ENCODE assay signal across 24 cellular contexts in the genomic region with DNA sequence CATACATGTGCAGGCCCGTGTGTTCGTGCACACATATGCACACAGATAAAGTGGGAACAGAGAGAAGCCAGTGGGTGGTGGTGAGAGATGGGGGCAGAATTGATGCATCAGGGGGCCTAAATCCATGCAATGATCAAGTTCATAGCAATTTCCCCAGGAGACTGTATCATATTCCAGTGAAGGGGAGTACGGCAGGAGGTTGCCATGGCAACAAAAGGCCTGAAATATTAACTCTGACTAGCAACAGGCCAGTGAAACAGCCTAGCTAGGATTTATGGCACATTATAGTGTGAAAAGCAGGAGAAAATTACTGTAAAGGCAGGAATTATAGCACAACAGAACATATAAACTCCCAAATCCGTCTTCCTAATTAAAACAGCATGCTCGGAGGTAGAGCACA.
A peak's percentile ranks its signal among the peaks of the same experiment; 100 is the strongest.
DNase-seq lines count a peak whose midpoint lies in the region; ATAC-seq and TF ChIP-seq lines count a peak whose summit lies in the region.
"Had no signal": no experiment of that assay in that cellular context is flagged by ENCODE, and none has a peak within 500 bp of the region (broad histone marks: within the 10 kb centered on the region; RNA-seq: fewer than 3 reads in every experiment).

No MANE protein-coding gene starts in this region.

- no peak for TF ChIP-seq POLR2A in right lobe of liver (IDR thresholded peaks at IDR 0.05)

- TF ChIP-seq RAD21 in SK-N-SH (IDR thresholded peaks at IDR 0.05; ENCODE audit: low read length): no peak

- intact Hi-C loops in right lobe of liver (cut with DNase I): no loop called here

- H3K9me3 ChIP-seq in SK-N-SH: peaks cover 4% of the 10 kb centered on the region; the same call in 1 of the 2 replicates
- no peaks in the 10 kb centered on the region for H3K9me3 ChIP-seq in right lobe of liver
- H3K9me3 ChIP-seq: neutrophil, right atrium auricular region, thyroid gland had no signal

- peak overlapping the region; percentile 25; the same call in 1 of the 2 replicates for H3K4me2 ChIP-seq in SK-N-SH

- H3K4me3 ChIP-seq in SK-N-SH (ENCODE audit: low read depth in 2 of 2, low read length in 1 of 2) (no peak overlapping the region), right lobe of liver (no peak overlapping the region)
- H3K4me3 ChIP-seq: right atrium auricular region, thyroid gland had no signal

- POLR2A ChIA-PET in SK-N-SH (lab: Yijun Ruan, JAX): no interaction called here

- no peaks in the 10 kb centered on the region for H3K36me3 ChIP-seq in SK-N-SH (replicated peaks in 1 of 2; ENCODE audit: control insufficient read depth in 1 of 2, insufficient read depth in 2 of 2, low read length in 1 of 2)
- no peaks in the 10 kb centered on the region for H3K36me3 ChIP-seq in right lobe of liver
- H3K36me3 ChIP-seq: neutrophil, right atrium auricular region, thyroid gland had no signal

- H3K4me1 ChIP-seq in SK-N-SH (ENCODE audit: control insufficient read depth in 1 of 2, insufficient read depth in 2 of 2, low read depth in 1 of 2, low read length in 1 of 2): peaks cover 0 to 11% of the 10 kb centered on the region in 2 experiments; a peak in 1 of 4 replicates
- peaks cover 0 to 2% (median 0%) of the 10 kb centered on the region in 4 donors for H3K4me1 ChIP-seq in right lobe of liver
- H3K4me1 ChIP-seq: right atrium auricular region, thyroid gland had no signal

- WGBS in SK-N-SH (ENCODE audit: low lambda C conversion rate): 39% methylated on average over 5 of the region's 5 CpGs
- WGBS in right lobe of liver (ENCODE audit: insufficient coverage, low coverage, low lambda C conversion rate, missing lambda C conversion rate): 75% methylated on average over 5 of the region's 5 CpGs

- DNase-seq in Ammon's horn (ENCODE audit: low spot score) (peak; percentile 17), NCI-H1105 treated with DMSO at 0.1 percent for 48 hours (lab: John Stamatoyannopoulos, UW) (peak; percentile 21), SK-N-SH (no peak), middle frontal gyrus (ENCODE audit: extremely low spot score, low spot score) (peak; percentile 8), NCI-H345 treated with DMSO at 0.1 percent for 48 hours (lab: John Stamatoyannopoulos, UW; ENCODE audit: unreplicated experiment) (no peak), right lobe of liver (no peak), COLO668 (lab: John Stamatoyannopoulos, UW; ENCODE audit: unreplicated experiment) (no peak)
- no peak for DNase-seq in activated CD8-positive, alpha-beta memory T cell treated with anti-CD3 and anti-CD28 coated beads, Interleukin-2, amount 50 U/mL, for 48 hours
- DNase-seq: activated B cell treated with CpG ODN at 0.5 μM for 24 hours; activated CD8-positive, alpha-beta T cell treated with anti-CD3 and anti-CD28 coated beads, Interleukin-2, amount 10 ng/mL, durations not matched to agents 7 days and 5 days; activated naive CD8-positive, alpha-beta T cell treated with anti-CD3 and anti-CD28 coated beads for 36 hours; activated T-cell treated with anti-CD3 and anti-CD28 coated beads, Interleukin-2, amount 50 U/mL, for 72 hours; dermis blood vessel endothelial cell; EL; erythroblast; left cardiac atrium; NCI-H1092; NCI-H510A treated with DMSO at 0.1 percent for 48 hours; OCI-M1; SIG-M5; stimulated activated naive B cell treated with anti-CD40 and anti-IgM and Interleukin-4, amounts not matched to agents 10 μg/mL and 1 μg/mL and 100 μg/mL, for 72 hours; thyroid gland had no signal

- H3K27ac ChIP-seq in SK-N-SH (ENCODE audit: low read depth in 2 of 2, low read length in 1 of 2) (no peak overlapping the region), right lobe of liver (no peak overlapping the region)
- H3K27ac ChIP-seq: neutrophil, right atrium auricular region, thyroid gland had no signal

- peak overlapping the region; percentile 19 for H2AFZ ChIP-seq in SK-N-SH (ENCODE audit: low read depth)

- no peak for ATAC-seq in right lobe of liver
- ATAC-seq: activated CD8-positive, alpha-beta T cell treated with anti-CD3 and anti-CD28 coated beads, Interleukin-2, amount 10 ng/mL, durations not matched to agents 7 days and 5 days; activated T-cell treated with anti-CD3 and anti-CD28 coated beads, Interleukin-2, amount 50 U/mL, for 72 hours; left cardiac atrium; stimulated activated naive B cell treated with anti-CD40 and anti-IgM and Interleukin-4, amounts not matched to agents 10 μg/mL and 1 μg/mL and 100 μg/mL, for 72 hours had no signal

- TF ChIP-seq CTCF in SK-N-SH (IDR thresholded peaks at IDR 0.05) (no peak), right lobe of liver (IDR thresholded peaks at IDR 0.05) (no peak)

- H3K27me3 ChIP-seq in SK-N-SH (ENCODE audit: insufficient read depth) (no peaks in the 10 kb centered on the region), right lobe of liver (no peaks in the 10 kb centered on the region)
- H3K27me3 ChIP-seq: neutrophil, right atrium auricular region, thyroid gland had no signal

- CTCF ChIA-PET in SK-N-SH (lab: Yijun Ruan, JAX): no interaction called here

- TF ChIP-seq EP300 in SK-N-SH (IDR thresholded peaks at IDR 0.05; ENCODE audit: borderline replicate concordance in 1 of 2, low read depth in 1 of 2, low read length in 1 of 2): no peak

- no peaks in the 10 kb centered on the region for H4K20me1 ChIP-seq in SK-N-SH (ENCODE audit: insufficient read depth)

- no peaks in the 10 kb centered on the region for H3K79me2 ChIP-seq in SK-N-SH (ENCODE audit: insufficient read depth)

- no peaks in the 10 kb centered on the region for H3K9me2 ChIP-seq in SK-N-SH

- no peaks in the 10 kb centered on the region for H3F3A ChIP-seq in SK-N-SH (replicated peaks; ENCODE audit: insufficient read depth)

- H3K9ac ChIP-seq in SK-N-SH: no peak overlapping the region

TF ChIP-seq in SK-N-SH, 30 proteins besides CTCF, POLR2A, EP300 and RAD21:
- TF ChIP-seq GABPA (IDR thresholded peaks at IDR 0.05; ENCODE audit: low read depth): no peak
- TF ChIP-seq, protein P1, sequence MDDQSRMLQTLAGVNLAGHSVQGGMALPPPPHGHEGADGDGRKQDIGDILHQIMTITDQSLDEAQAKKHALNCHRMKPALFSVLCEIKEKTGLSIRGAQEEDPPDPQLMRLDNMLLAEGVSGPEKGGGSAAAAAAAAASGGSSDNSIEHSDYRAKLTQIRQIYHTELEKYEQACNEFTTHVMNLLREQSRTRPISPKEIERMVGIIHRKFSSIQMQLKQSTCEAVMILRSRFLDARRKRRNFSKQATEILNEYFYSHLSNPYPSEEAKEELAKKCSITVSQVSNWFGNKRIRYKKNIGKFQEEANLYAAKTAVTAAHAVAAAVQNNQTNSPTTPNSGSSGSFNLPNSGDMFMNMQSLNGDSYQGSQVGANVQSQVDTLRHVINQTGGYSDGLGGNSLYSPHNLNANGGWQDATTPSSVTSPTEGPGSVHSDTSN (IDR thresholded peaks at IDR 0.05): peak; percentile 29; the same call in 1 of the 2 replicates

Comparison
In these comparisons a context has a peak if more than half of its experiments do, and no peak if none do; other contexts are left out.
1. DNase-seq: peak in Ammon's horn (single experiment), NCI-H1105 treated with DMSO at 0.1 percent for 48 hours (single experiment) and middle frontal gyrus (single experiment); none in SK-N-SH (single experiment), NCI-H345 treated with DMSO at 0.1 percent for 48 hours (single experiment), right lobe of liver (0 of 3), COLO668 (single experiment) and activated CD8-positive, alpha-beta memory T cell treated with anti-CD3 and anti-CD28 coated beads, Interleukin-2, amount 50 U/mL, for 48 hours (single experiment).